Comparison of ENCODE assay signal across 9 cellular contexts in the genomic region with DNA sequence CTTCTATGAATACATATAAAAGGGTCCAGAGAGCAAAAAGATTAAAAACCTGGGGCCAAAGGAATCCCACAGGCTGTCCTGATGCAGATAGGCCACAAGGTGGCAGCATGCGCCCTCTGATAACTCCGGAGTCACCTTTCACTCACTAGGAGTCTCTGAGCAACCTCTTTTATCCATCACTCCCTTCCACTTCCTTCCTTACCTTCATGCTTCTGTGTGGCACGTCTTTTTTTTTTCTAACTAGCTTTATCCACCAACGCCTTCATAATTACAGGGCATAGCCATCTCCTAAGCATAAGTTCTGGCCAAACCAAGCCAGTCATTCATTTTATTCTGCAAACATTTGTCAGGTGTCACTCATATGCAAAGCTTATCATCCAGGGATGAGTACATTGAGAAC. TPM values are rescaled to one million over a fixed set of nuclear protein-coding genes. Genes with fewer than 3 reads are reported as not detected.
DNase-seq lines count a peak whose midpoint lies in the region; ATAC-seq and TF ChIP-seq lines count a peak whose summit lies in the region.
"Had no signal": no experiment of that assay in that cellular context is flagged by ENCODE, and none has a peak within 500 bp of the region (broad histone marks: within the 10 kb centered on the region; RNA-seq: fewer than 3 reads in every experiment).

No MANE protein-coding gene starts in this region.

- no peak overlapping the region for H3K4me3 Mint-ChIP-seq in activated CD8-positive, alpha-beta memory T cell treated with anti-CD3 and anti-CD28 coated beads, Interleukin-2, amount 10 ng/mL, durations not matched to agents 7 days and 5 days
- H3K4me3 Mint-ChIP-seq in endothelial cell (ENCODE audit: unreplicated experiment), result no peak overlapping the region

- no peaks in the 10 kb centered on the region for H3K9me3 Mint-ChIP-seq in activated CD8-positive, alpha-beta memory T cell treated with anti-CD3 and anti-CD28 coated beads, Interleukin-2, amount 10 ng/mL, durations not matched to agents 7 days and 5 days (ENCODE audit: low read depth)
- H3K9me3 Mint-ChIP-seq in endothelial cell (ENCODE audit: unreplicated experiment), result no peaks in the 10 kb centered on the region

- peaks cover 26% of the 10 kb centered on the region for H3K27me3 Mint-ChIP-seq in activated CD8-positive, alpha-beta memory T cell treated with anti-CD3 and anti-CD28 coated beads, Interleukin-2, amount 10 ng/mL, durations not matched to agents 7 days and 5 days
- peaks cover 3% of the 10 kb centered on the region for H3K27me3 Mint-ChIP-seq in endothelial cell (ENCODE audit: unreplicated experiment)

- no peaks in the 10 kb centered on the region for H3K27me3 ChIP-seq in NT2/D1 (ENCODE audit: insufficient read depth, insufficient read length)

- H3K9me3 ChIP-seq in NT2/D1 (ENCODE audit: insufficient read depth, low read length), result no peaks in the 10 kb centered on the region

- no peaks in the 10 kb centered on the region for H3K36me3 ChIP-seq in NT2/D1 (ENCODE audit: insufficient read depth, insufficient read length, low read length)

- no peak overlapping the region for H3K9ac ChIP-seq in NT2/D1 (ENCODE audit: insufficient read length, low read depth)

- DNase-seq in DMS53 (lab: John Stamatoyannopoulos, UW), result peak; percentile 78
- DNase-seq in HuH-7 (ENCODE audit: low spot score), result peak; percentile 56
- DNase-seq in NT2/D1 (ENCODE audit: low read depth, low spot score), result peak; percentile 66
- peak; percentile 73 for DNase-seq in activated CD8-positive, alpha-beta memory T cell treated with anti-CD3 and anti-CD28 coated beads, Interleukin-2, amount 10 ng/mL, durations not matched to agents 7 days and 5 days
- DNase-seq in endothelial cell (ENCODE audit: low spot score), result peak; percentile 64
- DNase-seq in myocyte (ENCODE audit: low read depth), result peak; percentile 69
- DNase-seq in stimulated activated CD8-positive, alpha-beta memory T cell treated with anti-CD3 and anti-CD28 coated beads, Interleukin-7, amount 100 ng/mL, for 4 hours (ENCODE audit: low read depth in 2 of 2), result peak; percentile 30 to 41

- no peak overlapping the region for H3K27ac Mint-ChIP-seq in activated CD8-positive, alpha-beta memory T cell treated with anti-CD3 and anti-CD28 coated beads, Interleukin-2, amount 10 ng/mL, durations not matched to agents 7 days and 5 days
- no peak overlapping the region for H3K27ac Mint-ChIP-seq in endothelial cell (ENCODE audit: unreplicated experiment)

- ATAC-seq in activated CD8-positive, alpha-beta memory T cell treated with anti-CD3 and anti-CD28 coated beads, Interleukin-2, amount 10 ng/mL, durations not matched to agents 7 days and 5 days, result peak; percentile 78
- ATAC-seq in HG03025 (IDR thresholded peaks at IDR 0.05; ENCODE audit: low FRiP score, unreplicated experiment), result no peak

- peaks cover 4% of the 10 kb centered on the region for H3K4me1 Mint-ChIP-seq in activated CD8-positive, alpha-beta memory T cell treated with anti-CD3 and anti-CD28 coated beads, Interleukin-2, amount 10 ng/mL, durations not matched to agents 7 days and 5 days
- peaks cover 34% of the 10 kb centered on the region for H3K4me1 Mint-ChIP-seq in endothelial cell (ENCODE audit: unreplicated experiment)

- H3K4me3 ChIP-seq in NT2/D1 (ENCODE audit: insufficient read length, low read depth), result no peak overlapping the region

- CTCF ChIA-PET in activated CD8-positive, alpha-beta memory T cell treated with anti-CD3 and anti-CD28 coated beads, Interleukin-2, amount 10 ng/mL, durations not matched to agents 7 days and 5 days (lab: Charles Lee), result interaction anchor here (0.9 to 6.4 kb wide), 14 partner anchors 9 to 423 kb away, joined by 3 to 126 read pairs (median 5); partner anchors contain the start of gene SLC27A3

- no peaks in the 10 kb centered on the region for H3K36me3 Mint-ChIP-seq in activated CD8-positive, alpha-beta memory T cell treated with anti-CD3 and anti-CD28 coated beads, Interleukin-2, amount 10 ng/mL, durations not matched to agents 7 days and 5 days
- no peaks in the 10 kb centered on the region for H3K36me3 Mint-ChIP-seq in endothelial cell (ENCODE audit: low read depth, unreplicated experiment)

- peak; percentile 89 for TF ChIP-seq CTCF in endothelial cell (IDR thresholded peaks at IDR 0.05; ENCODE audit: unreplicated experiment)

- peaks cover 6% of the 10 kb centered on the region for H3K4me1 ChIP-seq in NT2/D1 (ENCODE audit: insufficient read depth, insufficient read length)

RNA-seq across cellular contexts. Expression of gene PGLYRP4, which starts 3.9 kb away (rescaled TPM):
- total RNA-seq in activated CD8-positive, alpha-beta memory T cell treated with anti-CD3 and anti-CD28 coated beads, Interleukin-2, amount 10 ng/mL, durations not matched to agents 7 days and 5 days, result not detected
- total RNA-seq in endothelial cell (ENCODE audit: unreplicated experiment) (1.7 TPM), myocyte (not detected in 2 replicates)
- polyA plus RNA-seq in myocyte (2012), result not detected
- polyA plus RNA-seq: adipose tissue had no signal

RNA-seq across cellular contexts. Expression of gene S100A9, which starts 5.1 kb away (rescaled TPM):
- total RNA-seq in activated CD8-positive, alpha-beta memory T cell treated with anti-CD3 and anti-CD28 coated beads, Interleukin-2, amount 10 ng/mL, durations not matched to agents 7 days and 5 days, result not detected
- total RNA-seq in endothelial cell (ENCODE audit: unreplicated experiment), result 0.51 TPM
- total RNA-seq in myocyte, result not detected in 2 replicates
- polyA plus RNA-seq in myocyte (2012), result not detected

RNA-seq across cellular contexts. Expression of gene S100A12, which starts 22.9 kb away (rescaled TPM):
- not detected for total RNA-seq in activated CD8-positive, alpha-beta memory T cell treated with anti-CD3 and anti-CD28 coated beads, Interleukin-2, amount 10 ng/mL, durations not matched to agents 7 days and 5 days
- total RNA-seq in endothelial cell (ENCODE audit: unreplicated experiment) (not detected), myocyte (not detected in 2 replicates)
- polyA plus RNA-seq in myocyte (2012), result not detected

RNA-seq across cellular contexts. Expression of gene S100A8, which starts 38.4 kb away (rescaled TPM):
- total RNA-seq in activated CD8-positive, alpha-beta memory T cell treated with anti-CD3 and anti-CD28 coated beads, Interleukin-2, amount 10 ng/mL, durations not matched to agents 7 days and 5 days, result not detected
- not detected for total RNA-seq in endothelial cell (ENCODE audit: unreplicated experiment)
- total RNA-seq in myocyte, result not detected in 2 replicates
- not detected for polyA plus RNA-seq in myocyte (2012)

RNA-seq across cellular contexts. Expression of gene PGLYRP3, which starts 39.8 kb away (rescaled TPM):
- not detected for total RNA-seq in activated CD8-positive, alpha-beta memory T cell treated with anti-CD3 and anti-CD28 coated beads, Interleukin-2, amount 10 ng/mL, durations not matched to agents 7 days and 5 days
- total RNA-seq in endothelial cell (ENCODE audit: unreplicated experiment) (1.1 TPM), myocyte (not detected in 2 replicates)
- not detected for polyA plus RNA-seq in myocyte (2012)
- polyA plus RNA-seq: adipose tissue had no signal
